In the genomic region with DNA sequence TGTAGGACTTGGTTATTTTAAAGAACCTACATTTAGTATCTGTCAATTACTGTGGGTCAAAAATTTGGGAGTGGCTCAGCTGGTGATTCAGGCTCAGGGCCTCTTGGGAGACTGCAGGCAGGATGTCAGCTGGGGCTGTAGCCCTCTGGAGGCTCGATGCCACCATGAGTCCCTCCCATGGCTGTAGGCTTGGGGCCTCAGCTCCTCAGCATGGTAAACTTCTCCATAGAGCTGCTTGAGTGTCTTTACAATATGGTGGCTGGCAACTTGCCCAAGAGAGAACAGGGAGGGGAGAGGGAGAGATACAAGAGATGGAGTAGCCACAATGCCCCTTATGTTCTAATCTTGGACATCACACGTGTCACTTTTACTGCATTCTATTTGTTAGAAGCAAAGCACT, we compare ENCODE assay signal across 20 cellular contexts.
"Had no signal": no experiment of that assay in that cellular context is flagged by ENCODE, and none has a peak within 500 bp of the region (broad histone marks: within the 10 kb centered on the region; RNA-seq: fewer than 3 reads in every experiment).

No MANE protein-coding gene starts in this region.

- FAIRE-seq: K562, RCC 7860 had no signal

- H3K4me2 ChIP-seq: KMS-11, SK-N-SH had no signal

- DNase-seq: Kasumi-1, MM.1S, NCI-H1048, NCI-H1105, NCI-H1417, NCI-H146, NCI-H1694 treated with DMSO at 0.1 percent for 48 hours, NCI-H1930, NCI-H2081, NCI-H2107, NCI-H2227 treated with DMSO at 0.1 percent for 48 hours, NCI-H82, RPMI8226, SHP77, SK-N-SH, SW 1271, T-cell had no signal

- H3K4me3 ChIP-seq: K562 had no signal

- ATAC-seq: K562, T-cell had no signal

- H3K9me3 ChIP-seq: SK-N-SH had no signal

- H3K9ac ChIP-seq: KMS-11, SK-N-SH had no signal

- H3K27ac ChIP-seq: KMS-11 had no signal
